Comparison of ENCODE assay signal across 9 cellular contexts in the genomic region with DNA sequence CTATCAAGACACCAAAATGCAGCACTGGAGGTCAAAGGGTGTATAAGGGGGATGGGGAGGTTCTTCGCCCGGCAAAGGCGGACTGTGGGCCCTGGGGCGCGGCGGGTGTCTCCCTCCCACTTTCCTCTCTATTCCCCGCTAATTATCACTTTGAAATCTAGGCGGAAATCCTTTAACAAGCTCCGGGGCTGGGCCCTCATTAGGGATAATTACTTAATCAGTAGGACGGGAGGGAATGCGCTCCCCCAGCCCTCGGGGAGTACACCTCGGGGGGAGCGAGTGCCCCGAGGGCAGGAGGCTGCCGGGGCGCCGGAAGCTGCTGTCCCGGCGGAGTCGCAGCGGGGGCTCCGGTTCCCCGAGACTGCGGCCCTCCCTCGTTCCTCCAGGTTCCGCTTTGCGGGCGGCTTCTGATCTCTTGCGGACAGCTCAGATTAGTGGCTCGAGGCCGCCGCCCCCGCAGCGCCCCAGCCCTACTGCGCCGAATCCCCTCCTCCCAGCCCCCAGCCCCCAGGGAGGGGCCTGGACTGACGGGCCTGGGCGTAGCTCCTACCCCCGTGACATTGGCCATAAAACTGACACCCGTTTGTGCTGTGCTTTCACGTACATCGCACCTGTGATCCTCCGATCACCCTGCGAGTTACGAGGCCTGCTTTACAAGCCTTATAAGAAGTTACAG. TPM values are rescaled to one million over a fixed set of nuclear protein-coding genes. Genes with fewer than 3 reads are reported as not detected.
DNase-seq lines count a peak whose midpoint lies in the region; ATAC-seq and TF ChIP-seq lines count a peak whose summit lies in the region.
"Had no signal": no experiment of that assay in that cellular context is flagged by ENCODE, and none has a peak within 500 bp of the region (broad histone marks: within the 10 kb centered on the region; RNA-seq: fewer than 3 reads in every experiment).

No MANE protein-coding gene starts in this region.

- peak overlapping the region; percentile 84 for H2AFZ ChIP-seq in Loucy (ENCODE audit: low read length)

- H3K27ac ChIP-seq in dorsolateral prefrontal cortex: peak overlapping the region in 17 of 59 donors; percentile 0 to 84 (median 36)

- H3K4me3 ChIP-seq in Loucy (ENCODE audit: low read length, poor library complexity, severe bottlenecking): peak overlapping the region; percentile 74
- peak overlapping the region; percentile 3 to 81 (median 56) for H3K4me3 ChIP-seq in dorsolateral prefrontal cortex
- H3K4me3 ChIP-seq: A549 had no signal

- TF ChIP-seq CTCF in Loucy (conservative IDR thresholded peaks at IDR 0.05; ENCODE audit: low read length) (no peak), dorsolateral prefrontal cortex (IDR thresholded peaks at IDR 0.05 in 54 of 56, conservative IDR thresholded peaks at IDR 0.05 in 2 of 56; ENCODE audit: low read depth in 1 of 56, partially characterized antibody in 56 of 56) (no peak)

- H3K9me3 Mint-ChIP-seq in activated CD4-positive, alpha-beta T cell treated with anti-CD3 and anti-CD28 coated beads, Interleukin-2, amount 10 ng/mL, durations not matched to agents 24 days and 14 days: peaks cover 12% of the 10 kb centered on the region
- peaks cover 2% of the 10 kb centered on the region for H3K9me3 Mint-ChIP-seq in memory B cell

- no peaks in the 10 kb centered on the region for H3K36me3 ChIP-seq in Loucy (ENCODE audit: insufficient read depth, low read length)

- no peaks in the 10 kb centered on the region for H3K9me3 ChIP-seq in Loucy (ENCODE audit: insufficient read depth, low read depth, low read length)
- H3K9me3 ChIP-seq: A549 had no signal

- peaks cover 12% of the 10 kb centered on the region for H3K4me1 Mint-ChIP-seq in activated CD4-positive, alpha-beta T cell treated with anti-CD3 and anti-CD28 coated beads, Interleukin-2, amount 10 ng/mL, durations not matched to agents 24 days and 14 days
- H3K4me1 Mint-ChIP-seq in memory B cell: peaks cover 5% of the 10 kb centered on the region

- H3F3A ChIP-seq in Loucy (ENCODE audit: low read depth): no peaks in the 10 kb centered on the region

- intact Hi-C loops in activated CD4-positive, alpha-beta T cell treated with anti-CD3 and anti-CD28 coated beads, Interleukin-2, amount 10 ng/mL, durations not matched to agents 24 days and 14 days (cut with micrococcal nuclease): no loop called here
- intact Hi-C loops in dorsolateral prefrontal cortex (cut with DNase I): no loop called here

- DNase-seq in NCI-H1436 (lab: John Stamatoyannopoulos, UW) (peak; percentile 66), NCI-H1436 treated with DMSO at 0.1 percent for 48 hours (lab: John Stamatoyannopoulos, UW) (no peak), dorsolateral prefrontal cortex (peak in 7 of 10 donors; percentile 15 to 69 (median 43)), memory B cell (ENCODE audit: low spot score in 2 of 2) (peak; percentile 72 to 75)
- peak; percentile 83 for DNase-seq in activated CD4-positive, alpha-beta T cell treated with anti-CD3 and anti-CD28 coated beads, Interleukin-2, amount 10 ng/mL, durations not matched to agents 24 days and 14 days
- peak; percentile 65 for DNase-seq in stimulated activated CD8-positive, alpha-beta memory T cell treated with anti-CD3 and anti-CD28 coated beads, Interleukin-12 subunit alpha, Interleukin-12 subunit beta, amount 100 ng/mL, for 1 hour (ENCODE audit: low read depth)

- peaks cover 39% of the 10 kb centered on the region for H3K27me3 ChIP-seq in Loucy (ENCODE audit: insufficient read depth, low read length, poor library complexity, severe bottlenecking)
- peaks cover 0 to 38% (median 4%) of the 10 kb centered on the region in 45 donors for H3K27me3 ChIP-seq in dorsolateral prefrontal cortex

- H3K36me3 Mint-ChIP-seq in activated CD4-positive, alpha-beta T cell treated with anti-CD3 and anti-CD28 coated beads, Interleukin-2, amount 10 ng/mL, durations not matched to agents 24 days and 14 days (ENCODE audit: low read depth): no peaks in the 10 kb centered on the region
- peaks cover 3% of the 10 kb centered on the region for H3K36me3 Mint-ChIP-seq in memory B cell

- H3K4me3 Mint-ChIP-seq in activated CD4-positive, alpha-beta T cell treated with anti-CD3 and anti-CD28 coated beads, Interleukin-2, amount 10 ng/mL, durations not matched to agents 24 days and 14 days: peak overlapping the region; percentile 73
- peak overlapping the region; percentile 88 for H3K4me3 Mint-ChIP-seq in memory B cell

- ATAC-seq in memory B cell (ENCODE audit: low read depth): peak; percentile 92
- ATAC-seq in GM19035 (IDR thresholded peaks at IDR 0.05; ENCODE audit: unreplicated experiment): no peak

- peak overlapping the region; percentile 48 for H3K9ac ChIP-seq in Loucy (ENCODE audit: low read depth, low read length, poor library complexity, severe bottlenecking)

- no peaks in the 10 kb centered on the region for H3K79me2 ChIP-seq in Loucy (ENCODE audit: insufficient read depth, low read length)

- peak overlapping the region; percentile 95 for H3K4me2 ChIP-seq in Loucy (ENCODE audit: low read depth, low read length, poor library complexity, severe bottlenecking)
- H3K4me2 ChIP-seq: A549 had no signal

- H3K27me3 Mint-ChIP-seq in activated CD4-positive, alpha-beta T cell treated with anti-CD3 and anti-CD28 coated beads, Interleukin-2, amount 10 ng/mL, durations not matched to agents 24 days and 14 days: peaks cover 77% of the 10 kb centered on the region
- peaks cover 6% of the 10 kb centered on the region for H3K27me3 Mint-ChIP-seq in memory B cell

- no peak overlapping the region for H3K27ac Mint-ChIP-seq in activated CD4-positive, alpha-beta T cell treated with anti-CD3 and anti-CD28 coated beads, Interleukin-2, amount 10 ng/mL, durations not matched to agents 24 days and 14 days
- H3K27ac Mint-ChIP-seq in memory B cell: peak overlapping the region; percentile 77

- H3K9me2 ChIP-seq in Loucy (replicated peaks; ENCODE audit: low read depth, low read length): no peaks in the 10 kb centered on the region

- peaks cover 15% of the 10 kb centered on the region for H3K4me1 ChIP-seq in Loucy (ENCODE audit: insufficient read depth, low read length, poor library complexity, severe bottlenecking)
- H3K4me1 ChIP-seq: A549 had no signal

- H4K20me1 ChIP-seq in Loucy (ENCODE audit: insufficient read depth, low read length, poor library complexity, severe bottlenecking): no peaks in the 10 kb centered on the region

RNA-seq across cellular contexts. Expression of a gene that starts 14.7 kb away (rescaled TPM):
- not detected in 2 replicates for total RNA-seq in activated CD4-positive, alpha-beta T cell treated with anti-CD3 and anti-CD28 coated beads, Interleukin-2, amount 10 ng/mL, durations not matched to agents 24 days and 14 days
- not detected for total RNA-seq in dorsolateral prefrontal cortex

RNA-seq across cellular contexts. Expression of a gene that starts 23.5 kb away (rescaled TPM):
- not detected in 2 replicates for total RNA-seq in activated CD4-positive, alpha-beta T cell treated with anti-CD3 and anti-CD28 coated beads, Interleukin-2, amount 10 ng/mL, durations not matched to agents 24 days and 14 days
- under 1 TPM in 7 of 120 experiments, not detected in 113; 0.39 to 0.85 (median 0.66) TPM for total RNA-seq in dorsolateral prefrontal cortex

RNA-seq across cellular contexts. Expression of a gene that starts 28.0 kb away (rescaled TPM):
- not detected in 2 replicates for total RNA-seq in activated CD4-positive, alpha-beta T cell treated with anti-CD3 and anti-CD28 coated beads, Interleukin-2, amount 10 ng/mL, durations not matched to agents 24 days and 14 days
- under 1 TPM in 1 of 120 experiments, not detected in 119; 0.19 TPM for total RNA-seq in dorsolateral prefrontal cortex

RNA-seq across cellular contexts. Expression of a gene that starts 41.5 kb away (rescaled TPM):
- 74.8 and 84.2 TPM in 2 replicates for total RNA-seq in activated CD4-positive, alpha-beta T cell treated with anti-CD3 and anti-CD28 coated beads, Interleukin-2, amount 10 ng/mL, durations not matched to agents 24 days and 14 days
- total RNA-seq in dorsolateral prefrontal cortex: 10 to 100 TPM; 27.9 to 82.8 (median 48.0) TPM

RNA-seq across cellular contexts. Expression of a gene that starts 47.5 kb away (rescaled TPM):
- total RNA-seq in activated CD4-positive, alpha-beta T cell treated with anti-CD3 and anti-CD28 coated beads, Interleukin-2, amount 10 ng/mL, durations not matched to agents 24 days and 14 days: 58.7 and 60.3 TPM in 2 replicates
- 100 to 1,000 TPM in 1 of 120 experiments, 10 to 100 TPM in 119; 24.7 to 107 (median 48.9) TPM for total RNA-seq in dorsolateral prefrontal cortex
